ENCODE assay signal across 17 cellular contexts in the genomic region with DNA sequence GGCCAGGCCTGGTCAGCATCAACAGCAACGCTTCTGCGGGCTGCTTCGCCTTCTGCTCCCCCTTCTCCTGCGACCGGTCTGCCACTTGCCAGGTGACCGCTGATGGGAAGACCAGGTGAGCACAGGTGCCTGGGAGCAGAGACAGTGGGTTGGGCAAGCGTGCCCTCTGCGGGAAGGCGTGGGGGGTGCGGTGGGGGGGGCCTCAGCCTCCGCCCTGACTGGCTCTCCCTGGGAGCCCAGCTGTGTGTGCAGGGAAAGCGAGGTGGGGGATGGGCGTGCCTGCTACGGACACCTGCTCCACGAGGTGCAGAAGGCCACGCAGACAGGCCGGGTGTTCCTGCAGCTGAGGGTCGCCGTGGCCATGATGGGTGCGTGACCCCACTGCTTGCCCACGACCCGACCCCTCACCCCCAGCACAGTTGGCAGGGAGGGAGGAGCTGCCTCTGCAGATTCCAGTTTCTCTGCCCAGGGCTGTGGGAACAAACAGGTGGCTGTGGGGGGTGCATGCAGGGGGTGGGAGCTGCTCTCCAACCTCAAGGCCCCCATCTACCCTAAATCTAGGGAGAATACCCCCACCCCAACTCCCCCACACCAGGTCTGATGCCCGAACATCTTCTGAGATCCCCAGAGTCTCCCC. TPM values are rescaled to one million over a fixed set of nuclear protein-coding genes. Genes with fewer than 3 reads are reported as not detected.
"Had no signal": no experiment of that assay in that cellular context is flagged by ENCODE, and none has a peak within 500 bp of the region (broad histone marks: within the 10 kb centered on the region; RNA-seq: fewer than 3 reads in every experiment).

No MANE protein-coding gene starts in this region.

- H3K4me3 ChIP-seq: gastrocnemius medialis, heart right ventricle, skin epidermis, transverse colon had no signal

- H3K4me1 ChIP-seq: gastrocnemius medialis, transverse colon had no signal

- DNase-seq: activated CD4-positive, alpha-beta T cell treated with anti-CD3 and anti-CD28 coated beads for 1 hour; activated CD4-positive, alpha-beta T cell treated with anti-CD3 and anti-CD28 coated beads, Interleukin-2, amount 50 U/mL, for 48 hours; activated effector memory CD4-positive, alpha-beta T cell treated with anti-CD3 and anti-CD28 coated beads, Interleukin-2, amount 50 U/mL, for 16 hours; activated T-cell treated with anti-CD3 and anti-CD28 coated beads, Interleukin-2, amount 50 U/mL, for 4 hours; amniotic stem cell; cortex of kidney; effector memory CD4-positive, alpha-beta T cell; gastrocnemius medialis; heart right ventricle; islet precursor cell; mammary epithelial cell; naive thymus-derived CD4-positive, alpha-beta T cell; posterior cingulate gyrus; transverse colon had no signal

- H3K27ac ChIP-seq: epithelial cell of prostate, gastrocnemius medialis, heart right ventricle, neutrophil, skin epidermis, transverse colon had no signal

- H3K9me3 ChIP-seq: gastrocnemius medialis, heart right ventricle, neutrophil, transverse colon had no signal

- H3K27me3 ChIP-seq: gastrocnemius medialis, heart right ventricle, transverse colon had no signal

- H3K36me3 ChIP-seq: gastrocnemius medialis, neutrophil, transverse colon had no signal

RNA-seq across cellular contexts. Expression of gene STAB1, which starts 8.8 kb away (rescaled TPM):
- polyA plus RNA-seq: naive thymus-derived CD4-positive, alpha-beta T cell had no signal
